9 cellular contexts compared by ENCODE assay signal in genomic region chr1:26853156-26853555, GRCh38. TPM values are rescaled to one million over a fixed set of nuclear protein-coding genes. Genes with fewer than 3 reads are reported as not detected.
DNase-seq lines count a peak whose midpoint lies in the region; ATAC-seq and TF ChIP-seq lines count a peak whose summit lies in the region.
"Had no signal": no experiment of that assay in that cellular context is flagged by ENCODE, and none has a peak within 500 bp of the region (broad histone marks: within the 10 kb centered on the region; RNA-seq: fewer than 3 reads in every experiment).

No MANE protein-coding gene starts in this region.

- H3K27me3 Mint-ChIP-seq in activated CD4-positive, alpha-beta T cell treated with anti-CD3 and anti-CD28 coated beads for 36 hours = no peaks in the 10 kb centered on the region
- H3K27me3 Mint-ChIP-seq in chondrocyte (ENCODE audit: low read depth) = no peaks in the 10 kb centered on the region

- CTCF ChIA-PET in AG04449 (lab: Yijun Ruan, JAX) = interaction anchor here (0.9 to 4.1 kb wide), 6 partner anchors 9 to 34 kb away, joined by 3 to 27 read pairs (median 4); no protein-coding TSS in a partner anchor
- CTCF ChIA-PET in activated CD4-positive, alpha-beta T cell treated with anti-CD3 and anti-CD28 coated beads for 36 hours (lab: Charles Lee) = interaction anchor here (0.6 kb wide), 1 partner anchor 33 kb away, joined by 3 read pairs; no protein-coding TSS in a partner anchor

- TF ChIP-seq POLR2A in GM18505 (IDR thresholded peaks at IDR 0.05; ENCODE audit: borderline replicate concordance, extremely low read depth, insufficient read depth, insufficient read length) (peak; percentile 32), right lobe of liver (IDR thresholded peaks at IDR 0.05) (no peak)

- H3K27ac ChIP-seq in right lobe of liver = no peak overlapping the region

- peaks cover 0 to 36% (median 17%) of the 10 kb centered on the region in 4 donors for H3K36me3 ChIP-seq in right lobe of liver

- H3K36me3 Mint-ChIP-seq in activated CD4-positive, alpha-beta T cell treated with anti-CD3 and anti-CD28 coated beads for 36 hours (ENCODE audit: low read depth) = peaks cover 44% of the 10 kb centered on the region
- H3K36me3 Mint-ChIP-seq in chondrocyte (ENCODE audit: low read depth) = peaks cover 38% of the 10 kb centered on the region

- POLR2A ChIA-PET in AG04449 (lab: Yijun Ruan, JAX) = no interaction called here
- POLR2A ChIA-PET in activated CD4-positive, alpha-beta T cell treated with anti-CD3 and anti-CD28 coated beads for 36 hours (lab: Charles Lee) = no interaction called here

- H3K27me3 ChIP-seq in right lobe of liver = no peaks in the 10 kb centered on the region

- no peak overlapping the region for H3K4me3 Mint-ChIP-seq in activated CD4-positive, alpha-beta T cell treated with anti-CD3 and anti-CD28 coated beads for 36 hours
- H3K4me3 Mint-ChIP-seq in chondrocyte (ENCODE audit: unreplicated experiment) = no peak overlapping the region

- 32% methylated on average over 2 of the region's 3 CpGs for WGBS in right lobe of liver (ENCODE audit: insufficient coverage, low coverage, low lambda C conversion rate, missing lambda C conversion rate)

- H3K9me3 ChIP-seq in right lobe of liver = no peaks in the 10 kb centered on the region

- H3K4me3 ChIP-seq in AG04449 (ENCODE audit: low read depth, low read length) = no peak overlapping the region
- H3K4me3 ChIP-seq in right lobe of liver = no peak overlapping the region

- intact Hi-C loops in activated CD4-positive, alpha-beta T cell treated with anti-CD3 and anti-CD28 coated beads for 36 hours (cut with DNase I, micrococcal nuclease) = loop anchor here (1.0 kb wide), 1 partner anchor 25 kb away; no protein-coding TSS in a partner anchor
- intact Hi-C loops in right lobe of liver (cut with DNase I) = loop anchor here in 1 of 2 donors (5.0 kb wide), 1 partner anchor 34 kb away; no protein-coding TSS in a partner anchor

- TF ChIP-seq CTCF in AG04449 (IDR thresholded peaks at IDR 0.05; ENCODE audit: insufficient read depth, low read length, missing control alignments) (peak; percentile 88), chondrocyte (IDR thresholded peaks at IDR 0.05) (peak; percentile 88), right lobe of liver (IDR thresholded peaks at IDR 0.05) (peak; percentile 81 to 90 (median 86))

- ATAC-seq in GM18505 (IDR thresholded peaks at IDR 0.05; ENCODE audit: unreplicated experiment) = no peak
- peak; percentile 84 for ATAC-seq in activated CD4-positive, alpha-beta T cell treated with anti-CD3 and anti-CD28 coated beads for 36 hours
- peak; percentile 69 to 90 (median 87) for ATAC-seq in right lobe of liver
- no peak for ATAC-seq in GM19023 (IDR thresholded peaks at IDR 0.05; ENCODE audit: unreplicated experiment)

- no peak overlapping the region for H3K27ac Mint-ChIP-seq in activated CD4-positive, alpha-beta T cell treated with anti-CD3 and anti-CD28 coated beads for 36 hours
- no peak overlapping the region for H3K27ac Mint-ChIP-seq in chondrocyte (ENCODE audit: unreplicated experiment)

- H3K9me3 Mint-ChIP-seq in activated CD4-positive, alpha-beta T cell treated with anti-CD3 and anti-CD28 coated beads for 36 hours (ENCODE audit: low read depth) = no peaks in the 10 kb centered on the region
- no peaks in the 10 kb centered on the region for H3K9me3 Mint-ChIP-seq in chondrocyte (ENCODE audit: low read depth)

- no peaks in the 10 kb centered on the region for H3K4me1 Mint-ChIP-seq in activated CD4-positive, alpha-beta T cell treated with anti-CD3 and anti-CD28 coated beads for 36 hours
- peaks cover 17% of the 10 kb centered on the region for H3K4me1 Mint-ChIP-seq in chondrocyte (ENCODE audit: low read depth)

- DNase-seq in AG04449 (ENCODE audit: low read depth, low spot score) (peak; percentile 26), NCI-H226 (peak; percentile 64), chondrocyte (ENCODE audit: low spot score) (no peak), right lobe of liver (peak; percentile 84 to 90 (median 86))
- peak; percentile 87 for DNase-seq in activated CD4-positive, alpha-beta T cell treated with anti-CD3 and anti-CD28 coated beads for 36 hours
- peak; percentile 59 to 76 (median 72) for DNase-seq in stimulated activated CD4-positive, alpha-beta T cell treated with anti-CD3 and anti-CD28 coated beads, TNF-alpha, amount 100 ng/mL, for 24 hours (ENCODE audit: low read depth in 3 of 3)

- H3K4me1 ChIP-seq in right lobe of liver = peaks cover 0 to 14% (median 0%) of the 10 kb centered on the region in 4 donors

RNA-seq across cellular contexts. Expression of gene SFN, which starts 9.8 kb away (rescaled TPM):
- total RNA-seq in activated CD4-positive, alpha-beta T cell treated with anti-CD3 and anti-CD28 coated beads for 36 hours = 1 to 10 TPM in 1 of 2 experiments, under 1 TPM in 1; 0.87 to 1.1 TPM
- total RNA-seq in chondrocyte (not detected in 3 replicates), right lobe of liver (1 to 10 TPM in 3 of 6 experiments, not detected in 3; 2.2 to 2.5 (median 2.5) TPM)
- total RNA-seq: temporal lobe had no signal

RNA-seq across cellular contexts. Expression of gene ZDHHC18, which starts 26.7 kb away (rescaled TPM):
- 10 to 100 TPM; 51.6 to 66.0 TPM for total RNA-seq in activated CD4-positive, alpha-beta T cell treated with anti-CD3 and anti-CD28 coated beads for 36 hours
- total RNA-seq in chondrocyte = 20.2 to 27.8 TPM (median 25.5 TPM) in 3 replicates
- total RNA-seq in right lobe of liver = 10 to 100 TPM in 5 of 6 experiments, 1 to 10 TPM in 1; 9.6 to 16.9 (median 14.1) TPM

RNA-seq across cellular contexts. Expression of gene GPN2, which starts 36.9 kb away (rescaled TPM):
- total RNA-seq in activated CD4-positive, alpha-beta T cell treated with anti-CD3 and anti-CD28 coated beads for 36 hours = 10 to 100 TPM; 44.3 to 45.6 TPM
- total RNA-seq in chondrocyte = 19.8 to 22.0 TPM (median 21.7 TPM) in 3 replicates
- total RNA-seq in right lobe of liver = 10 to 100 TPM in 4 of 6 experiments, 1 to 10 TPM in 2; 5.6 to 18.3 (median 15.3) TPM

RNA-seq across cellular contexts. Expression of gene GPATCH3, which starts 47.1 kb away (rescaled TPM):
- 1 to 10 TPM; 7.0 to 8.7 TPM for total RNA-seq in activated CD4-positive, alpha-beta T cell treated with anti-CD3 and anti-CD28 coated beads for 36 hours
- 13.7 to 14.1 TPM (median 13.7 TPM) in 3 replicates for total RNA-seq in chondrocyte
- total RNA-seq in right lobe of liver = 1 to 10 TPM; 6.0 to 8.1 (median 7.1) TPM

Comparison
In these comparisons a context has a peak if more than half of its experiments do, and no peak if none do; other contexts are left out.
1. ATAC-seq: peak in activated CD4-positive, alpha-beta T cell treated with anti-CD3 and anti-CD28 coated beads for 36 hours (single experiment) and right lobe of liver (4 of 4); none in GM18505 (single experiment) and GM19023 (single experiment).
2. Peak in every context shown above with its lines, with median percentiles within 50 percentile points of each other: CTCF ChIP-seq.